ENCODE assay signal across 24 cellular contexts in genomic region chr9:90956026-90956810, GRCh38.
DNase-seq lines count a peak whose midpoint lies in the region; ATAC-seq, FAIRE-seq and TF ChIP-seq lines count a peak whose summit lies in the region.
"Had no signal": no experiment of that assay in that cellular context is flagged by ENCODE, and none has a peak within 500 bp of the region (broad histone marks: within the 10 kb centered on the region; RNA-seq: fewer than 3 reads in every experiment).

No MANE protein-coding gene starts in this region.

- in situ Hi-C loops in IMR-90 (cut with MboI; ENCODE audit: low sequenced_read_pairs): no loop called here

- H3K18ac ChIP-seq in IMR-90 (ENCODE audit: low read depth, low read length): peak overlapping the region; percentile 43
- no peak overlapping the region for H3K18ac ChIP-seq in H1 (ENCODE audit: extremely low read depth, low read length)
- H3K18ac ChIP-seq in mesendoderm (ENCODE audit: low read length): no peak overlapping the region

- no peaks in the 10 kb centered on the region for H3K36me3 ChIP-seq in IMR-90 (ENCODE audit: control insufficient read depth, insufficient read depth, low read length)
- no peaks in the 10 kb centered on the region for H3K36me3 ChIP-seq in H1 (ENCODE audit: control insufficient read depth in 2 of 4, insufficient read depth in 4 of 4, low read length in 3 of 4)
- no peaks in the 10 kb centered on the region for H3K36me3 ChIP-seq in mesendoderm (ENCODE audit: control insufficient read depth, insufficient read depth, low read length)
- H3K36me3 ChIP-seq: tibial artery had no signal

- no peak overlapping the region for H2BK12ac ChIP-seq in H1 (ENCODE audit: low read depth, low read length)

- peak overlapping the region; percentile 21 for H3K4me2 ChIP-seq in IMR-90 (ENCODE audit: low read depth, low read length)
- no peak overlapping the region for H3K4me2 ChIP-seq in H1 (ENCODE audit: insufficient read depth in 1 of 2, low read depth in 2 of 2, low read length in 2 of 2)
- no peak overlapping the region for H3K4me2 ChIP-seq in mesendoderm (ENCODE audit: low read length)
- H3K4me2 ChIP-seq: GM23338 had no signal

- H4K5ac ChIP-seq in IMR-90 (ENCODE audit: low read depth, low read length): peak overlapping the region; percentile 26; the same call in 1 of the 2 replicates
- no peak overlapping the region for H4K5ac ChIP-seq in H1 (ENCODE audit: insufficient read length, low read depth, low read length)
- no peak overlapping the region for H4K5ac ChIP-seq in mesendoderm (ENCODE audit: low read length)

- TF ChIP-seq RAD21 in IMR-90 (IDR thresholded peaks at IDR 0.05; ENCODE audit: low read length) (no peak), H1 (IDR thresholded peaks at IDR 0.05 in 1 of 2, conservative IDR thresholded peaks at IDR 0.05 in 1 of 2; ENCODE audit: low read depth in 2 of 2, low read length in 2 of 2) (no peak)

- no peak for FAIRE-seq in H1 (lab: Jason Lieb, UNC)
- FAIRE-seq: G401.6, GM12891, TTC549 had no signal

- TF ChIP-seq POLR2A in IMR-90 (IDR thresholded peaks at IDR 0.05; ENCODE audit: low read depth, low read length): no peak
- TF ChIP-seq POLR2A in H1 (IDR thresholded peaks at IDR 0.05; ENCODE audit: control extremely low read depth in 1 of 2, low read depth in 2 of 2, low read length in 2 of 2): no peak

- peaks cover 16% of the 10 kb centered on the region for H3K9me1 ChIP-seq in IMR-90 (ENCODE audit: insufficient read depth, low read length)

- H3K9me3 ChIP-seq in IMR-90 (ENCODE audit: control insufficient read depth, insufficient read depth, low read length) (no peaks in the 10 kb centered on the region), H1 (ENCODE audit: insufficient read depth in 2 of 2, low read depth in 1 of 2, low read length in 1 of 2) (no peaks in the 10 kb centered on the region)
- H3K9me3 ChIP-seq: tibial artery had no signal

- H2BK20ac ChIP-seq in IMR-90 (ENCODE audit: low read depth, low read length) (peak overlapping the region; percentile 89), H1 (ENCODE audit: low read length) (no peak overlapping the region)

- TF ChIP-seq CTCF in IMR-90 (conservative IDR thresholded peaks at IDR 0.05; ENCODE audit: low read depth, low read length) (no peak), H1 (IDR thresholded peaks at IDR 0.05; ENCODE audit: control extremely low read depth in 1 of 3, insufficient read depth in 1 of 3, low read depth in 1 of 3, low read length in 3 of 3) (no peak), dorsolateral prefrontal cortex (IDR thresholded peaks at IDR 0.05 in 54 of 56, conservative IDR thresholded peaks at IDR 0.05 in 2 of 56; ENCODE audit: low read depth in 1 of 56, partially characterized antibody in 56 of 56) (no peak)

- peak overlapping the region; percentile 59; the same call in 1 of the 2 replicates for H4K91ac ChIP-seq in IMR-90 (ENCODE audit: insufficient read depth, low read depth, low read length)
- no peak overlapping the region for H4K91ac ChIP-seq in H1 (replicated peaks; ENCODE audit: insufficient read length, low read length)

- H3K27me3 ChIP-seq in IMR-90 (ENCODE audit: control insufficient read depth, insufficient read depth, low read length) (no peaks in the 10 kb centered on the region), H1 (replicated peaks in 1 of 4; ENCODE audit: control insufficient read depth in 3 of 4, extremely low read depth in 1 of 4, insufficient read depth in 3 of 4, low read length in 3 of 4) (no peaks in the 10 kb centered on the region), mesendoderm (ENCODE audit: insufficient read depth, low read length, poor library complexity) (no peaks in the 10 kb centered on the region), dorsolateral prefrontal cortex (peaks cover 0 to 3% (median 0%) of the 10 kb centered on the region in 45 donors)
- H3K27me3 ChIP-seq: tibial artery had no signal

- CTCF ChIA-PET in IMR-90 (lab: Yijun Ruan, JAX) (interaction anchor here (0.9 kb wide), 1 partner anchor 21 kb away, joined by 4 read pairs; no protein-coding TSS in a partner anchor), H1 (lab: Charles Lee; ENCODE audit: partially characterized antibody) (interaction anchor here (0.6 to 5.1 kb wide), 7 partner anchors 8 to 470 kb away, joined by 3 to 23 read pairs (median 4); no protein-coding TSS in a partner anchor)

- H2BK120ac ChIP-seq in IMR-90 (ENCODE audit: low read depth, low read length) (peak overlapping the region; percentile 93), H1 (replicated peaks; ENCODE audit: low read depth, low read length) (no peak overlapping the region), mesendoderm (ENCODE audit: low read depth, low read length) (no peak overlapping the region)

- H3K23ac ChIP-seq in IMR-90 (ENCODE audit: low read depth, low read length) (peak overlapping the region; percentile 52; the same call in 1 of the 2 replicates), H1 (ENCODE audit: insufficient read length) (no peak overlapping the region), mesendoderm (ENCODE audit: low read length) (no peak overlapping the region)

- DNase-seq in AG08395 (ENCODE audit: low spot score): peak; percentile 65
- DNase-seq in IMR-90: peak; percentile 73
- DNase-seq in H1 (ENCODE audit: low read depth in 1 of 2, low spot score in 2 of 2): no peak
- peak; percentile 25 for DNase-seq in mesendoderm
- DNase-seq in NCI-H748 (lab: John Stamatoyannopoulos, UW; ENCODE audit: unreplicated experiment): no peak
- no peak for DNase-seq in dorsolateral prefrontal cortex
- DNase-seq: activated CD4-positive, alpha-beta T cell treated with anti-CD3 and anti-CD28 coated beads, Interleukin-2, amount 10 ng/mL, durations not matched to agents 24 days and 14 days; activated CD8-positive, alpha-beta memory T cell treated with anti-CD3 and anti-CD28 coated beads, Interleukin-2, amount 50 U/mL, for 48 hours; activated naive CD4-positive, alpha-beta T cell; dermis blood vessel endothelial cell; KG1; NCI-H1105 treated with DMSO at 0.1 percent for 48 hours; NCI-H748 treated with DMSO at 0.1 percent for 48 hours; retina; stimulated activated naive B cell treated with anti-CD40 and anti-IgM and Interleukin-4, amounts not matched to agents 10 μg/mL and 1 μg/mL and 100 μg/mL, for 72 hours; tibial artery had no signal

- intact Hi-C loops in IMR-90 (cut with micrococcal nuclease): no loop called here
- intact Hi-C loops in dorsolateral prefrontal cortex (cut with DNase I): no loop called here

- no peak overlapping the region for H3K9ac ChIP-seq in IMR-90 (ENCODE audit: low read depth, low read length)
- H3K9ac ChIP-seq in H1 (replicated peaks in 1 of 4; ENCODE audit: extremely low read depth in 1 of 4, low read depth in 3 of 4, low read length in 3 of 4): no peak overlapping the region
- H3K9ac ChIP-seq in mesendoderm (ENCODE audit: low read length): no peak overlapping the region

- TF ChIP-seq EP300 in H1 (IDR thresholded peaks at IDR 0.05; ENCODE audit: borderline replicate concordance in 1 of 2, low read depth in 2 of 2, low read length in 2 of 2): no peak

- dilution Hi-C loops in IMR-90 (cut with HindIII; ENCODE audit: low sequenced_read_pairs, unreplicated experiment): no loop called here

- ATAC-seq in IMR-90 (ENCODE audit: low read depth): peak; percentile 95
- no peak for ATAC-seq in GM19467 (IDR thresholded peaks at IDR 0.05; ENCODE audit: unreplicated experiment)
- ATAC-seq in HG03139 (IDR thresholded peaks at IDR 0.05; ENCODE audit: unreplicated experiment): no peak
- ATAC-seq: esophagus mucosa; GM23338; Panc1; stimulated activated naive B cell treated with anti-CD40 and anti-IgM and Interleukin-4, amounts not matched to agents 10 μg/mL and 1 μg/mL and 100 μg/mL, for 72 hours had no signal

- H3K23me2 ChIP-seq in H1 (ENCODE audit: low read depth, low read length): no peaks in the 10 kb centered on the region

- no peak overlapping the region for H2AK9ac ChIP-seq in IMR-90 (replicated peaks; ENCODE audit: low read depth, low read length, poor library complexity)

- H3K4me1 ChIP-seq in IMR-90 (ENCODE audit: control insufficient read depth, insufficient read depth, low read length) (peaks cover 13% of the 10 kb centered on the region), H1 (replicated peaks in 1 of 4; ENCODE audit: control insufficient read depth in 3 of 4, insufficient read depth in 4 of 4, low read length in 3 of 4) (no peaks in the 10 kb centered on the region), mesendoderm (ENCODE audit: control insufficient read depth, low read depth, low read length) (no peaks in the 10 kb centered on the region)
- H3K4me1 ChIP-seq: tibial artery had no signal

- no peaks in the 10 kb centered on the region for H3K79me2 ChIP-seq in H1 (ENCODE audit: control insufficient read depth in 1 of 2, insufficient read depth in 2 of 2, low read length in 2 of 2)
- no peaks in the 10 kb centered on the region for H3K79me2 ChIP-seq in mesendoderm (ENCODE audit: control insufficient read depth, insufficient read depth, low read length)

- H4K20me1 ChIP-seq in IMR-90 (ENCODE audit: insufficient read depth, low read length) (no peaks in the 10 kb centered on the region), H1 (replicated peaks in 1 of 2; ENCODE audit: control insufficient read depth in 1 of 2, insufficient read depth in 2 of 2, low read length in 2 of 2) (no peaks in the 10 kb centered on the region)

- peak overlapping the region; percentile 74 for H3K27ac ChIP-seq in IMR-90 (ENCODE audit: insufficient read depth, low read length)
- H3K27ac ChIP-seq in H1 (ENCODE audit: low read depth, low read length): no peak overlapping the region
- H3K27ac ChIP-seq in mesendoderm (ENCODE audit: low read depth, low read length): no peak overlapping the region
- no peak overlapping the region for H3K27ac ChIP-seq in dorsolateral prefrontal cortex
- H3K27ac ChIP-seq: tibial artery had no signal

- POLR2A ChIA-PET in IMR-90 (lab: Charles Lee; ENCODE audit: unreplicated experiment) (no interaction called here), H1 (lab: Charles Lee; ENCODE audit: partially characterized antibody) (interaction anchor here (1.3 kb wide), 1 partner anchor 143 kb away, joined by 3 read pairs; no protein-coding TSS in a partner anchor)

- H3K4me3 ChIP-seq in IMR-90 (ENCODE audit: insufficient read depth, low read depth, low read length): no peak overlapping the region
- H3K4me3 ChIP-seq in H1 (ENCODE audit: extremely low read depth in 1 of 4, insufficient read depth in 2 of 4, low read depth in 3 of 4, low read length in 4 of 4): no peak overlapping the region
- no peak overlapping the region for H3K4me3 ChIP-seq in mesendoderm (ENCODE audit: low read length)
- no peak overlapping the region for H3K4me3 ChIP-seq in dorsolateral prefrontal cortex
- H3K4me3 ChIP-seq: GM23338, tibial artery had no signal

- H3K14ac ChIP-seq in IMR-90 (replicated peaks; ENCODE audit: low read depth, low read length) (0 out of 2 replicates have a peak overlapping the region, but pooled peaks have one; percentile 65), H1 (ENCODE audit: insufficient read length) (no peak overlapping the region)

- peak overlapping the region; percentile 84; the same call in 1 of the 2 replicates for H2AK5ac ChIP-seq in IMR-90 (ENCODE audit: low read depth, low read length)
- no peak overlapping the region for H2AK5ac ChIP-seq in H1 (ENCODE audit: low read depth, low read length)
- H2AK5ac ChIP-seq in mesendoderm (ENCODE audit: low read length): no peak overlapping the region

- H3K79me1 ChIP-seq in IMR-90 (ENCODE audit: low read depth in 1 of 2, low read length in 2 of 2): no peaks in the 10 kb centered on the region
- no peaks in the 10 kb centered on the region for H3K79me1 ChIP-seq in H1 (ENCODE audit: low read depth, low read length)
- H3K79me1 ChIP-seq in mesendoderm (ENCODE audit: low read length): no peaks in the 10 kb centered on the region

- peak overlapping the region; percentile 48; the same call in 1 of the 3 replicates for H2BK15ac ChIP-seq in IMR-90 (ENCODE audit: low read depth, low read length)
- no peak overlapping the region for H2BK15ac ChIP-seq in H1 (ENCODE audit: low read length)
- H2BK15ac ChIP-seq in mesendoderm (replicated peaks; ENCODE audit: low read depth): no peak overlapping the region

- H2BK5ac ChIP-seq in IMR-90 (ENCODE audit: low read depth, low read length, poor library complexity, severe bottlenecking): peak overlapping the region; percentile 74
- no peak overlapping the region for H2BK5ac ChIP-seq in H1 (ENCODE audit: low read depth, low read length)
- H2BK5ac ChIP-seq in mesendoderm (ENCODE audit: low read length): no peak overlapping the region

- H4K8ac ChIP-seq in IMR-90 (ENCODE audit: low read depth in 2 of 2, low read length in 2 of 2) (peak overlapping the region in 1 of 2 experiments; percentile 12; a peak in 2 of 4 replicates), H1 (ENCODE audit: extremely low read depth, insufficient read depth, low read length) (peak overlapping the region; percentile 8), mesendoderm (ENCODE audit: low read depth, low read length) (no peak overlapping the region)

- WGBS in IMR-90 (ENCODE audit: extremely low coverage in 2 of 2, insufficient read length in 1 of 2), 2 experiments: 52% methylated on average over 3 of the region's 9 CpGs; no CpG with 5 or more reads in 1 of the 2 experiments
- 93% methylated on average over 9 of the region's 9 CpGs; no CpG with 5 or more reads in 1 of the 2 experiments for WGBS in H1 (ENCODE audit: extremely low coverage in 1 of 2, insufficient coverage in 1 of 2, insufficient read length in 1 of 2, insufficient replicate concordance in 2 of 2, low coverage in 1 of 2, low lambda C conversion rate in 2 of 2, missing lambda C conversion rate in 1 of 2), 2 experiments
- no CpG with 5 or more reads among the region's 9 CpGs for WGBS in mesendoderm (ENCODE audit: extremely low coverage, insufficient coverage, low lambda C conversion rate)

- peak overlapping the region; percentile 44 for H2AFZ ChIP-seq in IMR-90 (replicated peaks; ENCODE audit: low read length, poor library complexity)
- no peak overlapping the region for H2AFZ ChIP-seq in H1 (ENCODE audit: low read length)
- H2AFZ ChIP-seq: GM23338 had no signal

- H3K4ac ChIP-seq in IMR-90 (ENCODE audit: low read depth, low read length): peak overlapping the region; percentile 81
- no peak overlapping the region for H3K4ac ChIP-seq in H1 (replicated peaks; ENCODE audit: insufficient read length, low read depth, low read length)
- H3K4ac ChIP-seq in mesendoderm (ENCODE audit: low read depth, low read length): no peak overlapping the region

- BruUV-seq in IMR-90 (replicated peaks; lab: Mats Ljungman, UMichigan): no TSS peak

- no peak overlapping the region for H3K56ac ChIP-seq in IMR-90 (ENCODE audit: extremely low read depth, insufficient read depth, low read length)
- no peak overlapping the region for H3K56ac ChIP-seq in H1 (replicated peaks; ENCODE audit: insufficient read length, low read depth, low read length)
- no peak overlapping the region for H3K56ac ChIP-seq in mesendoderm (ENCODE audit: low read length)

Comparison
In these comparisons a context has a peak if more than half of its experiments do, and no peak if none do; other contexts are left out.
1. DNase-seq: peak in AG08395 (single experiment), IMR-90 (single experiment) and mesendoderm (single experiment); none in H1 (0 of 2), NCI-H748 (single experiment) and dorsolateral prefrontal cortex (0 of 10).